Comparison of ENCODE assay signal across 11 cellular contexts in the genomic region with DNA sequence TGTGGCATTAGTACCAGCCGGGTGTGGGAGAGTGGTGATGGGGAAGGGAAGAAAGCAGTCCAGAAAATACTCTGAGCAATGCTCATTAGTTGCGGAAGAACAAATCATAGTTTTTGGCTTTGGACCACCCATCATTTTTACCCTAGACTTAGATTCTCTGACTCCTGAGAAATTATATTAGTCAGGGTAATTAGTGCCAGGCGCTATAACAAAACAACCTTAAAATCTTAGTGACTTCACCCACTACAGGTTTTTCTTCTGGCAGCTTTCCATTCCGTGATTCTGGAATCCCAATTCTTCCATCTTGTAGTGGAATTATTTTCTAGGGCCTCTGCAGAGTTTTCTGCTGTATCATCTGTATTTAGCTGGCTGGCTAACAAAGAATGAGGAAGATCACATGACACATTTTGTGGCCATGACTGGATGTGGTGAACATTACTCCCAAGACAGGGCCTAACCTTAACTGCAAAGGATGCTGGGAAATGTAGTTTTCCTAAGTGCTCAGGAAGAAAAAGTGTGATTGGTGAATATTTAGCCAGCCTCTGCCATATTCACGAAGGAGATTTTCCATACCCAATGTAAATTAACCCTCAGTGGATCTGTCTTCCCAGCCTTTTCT.
DNase-seq lines count a peak whose midpoint lies in the region; FAIRE-seq and TF ChIP-seq lines count a peak whose summit lies in the region.
"Had no signal": no experiment of that assay in that cellular context is flagged by ENCODE, and none has a peak within 500 bp of the region (broad histone marks: within the 10 kb centered on the region; RNA-seq: fewer than 3 reads in every experiment).

No MANE protein-coding gene starts in this region.

- H3K27me3 ChIP-seq in astrocyte (ENCODE audit: insufficient read depth, low read length) (no peaks in the 10 kb centered on the region), testis (no peaks in the 10 kb centered on the region)
- H3K27me3 ChIP-seq: esophagus muscularis mucosa, MG63 had no signal

- H3K36me3 ChIP-seq in astrocyte (ENCODE audit: insufficient read depth, low read length) (no peaks in the 10 kb centered on the region), testis (ENCODE audit: low read depth, missing control alignments) (no peaks in the 10 kb centered on the region)
- H3K36me3 ChIP-seq: esophagus muscularis mucosa, MG63 had no signal

- H3K4me3 Mint-ChIP-seq in astrocyte (ENCODE audit: unreplicated experiment) = no peak overlapping the region

- H3K9me3 Mint-ChIP-seq in astrocyte (ENCODE audit: unreplicated experiment) = no peaks in the 10 kb centered on the region

- H3K36me3 Mint-ChIP-seq in astrocyte (ENCODE audit: low read depth, unreplicated experiment) = no peaks in the 10 kb centered on the region

- no peaks in the 10 kb centered on the region for H3K27me3 Mint-ChIP-seq in astrocyte (ENCODE audit: low read depth, unreplicated experiment)

- H3K79me2 ChIP-seq in astrocyte (ENCODE audit: insufficient read depth, low read length) = no peaks in the 10 kb centered on the region

- H3K4me2 ChIP-seq in astrocyte (ENCODE audit: low read length) = no peak overlapping the region

- 79 to 83% methylated on average over 5 of the region's 5 CpGs for WGBS in testis, 2 donors

- no peak overlapping the region for H3K27ac Mint-ChIP-seq in astrocyte (ENCODE audit: unreplicated experiment)

- TF ChIP-seq CTCF in LNCaP clone FGC (IDR thresholded peaks at IDR 0.05; ENCODE audit: control insufficient read depth, extremely low read depth, insufficient read depth) = no peak
- no peak for TF ChIP-seq CTCF in astrocyte (IDR thresholded peaks at IDR 0.05; ENCODE audit: insufficient read depth, low read depth, low read length)
- TF ChIP-seq CTCF in testis (IDR thresholded peaks at IDR 0.05) = no peak

- peak; percentile 68 for DNase-seq in EH (ENCODE audit: low read depth)
- peak; percentile 22 for DNase-seq in LNCaP clone FGC (ENCODE audit: low read depth)
- DNase-seq in astrocyte (ENCODE audit: low read depth) = peak; percentile 77
- peak; percentile 74 for DNase-seq in kidney tubule cell (ENCODE audit: low spot score)
- no peak for DNase-seq in SIG-M5 (lab: John Stamatoyannopoulos, UW)
- DNase-seq in activated CD4-positive, alpha-beta T cell treated with anti-CD3 and anti-CD28 coated beads, Interleukin-2, amount 50 U/mL, for 4 hours = no peak
- no peak for DNase-seq in nucleus accumbens (lab: John Stamatoyannopoulos, UW)
- DNase-seq in testis = no peak
- DNase-seq: activated effector memory CD4-positive, alpha-beta T cell treated with anti-CD3 and anti-CD28 coated beads, Interleukin-2, amount 50 U/mL, for 16 hours; MG63 had no signal

- no peak overlapping the region for H2AFZ ChIP-seq in astrocyte (ENCODE audit: low read depth, low read length)

- no peak overlapping the region for H3K9ac ChIP-seq in astrocyte (ENCODE audit: low read length)

- no peak for TF ChIP-seq POLR2A in testis (IDR thresholded peaks at IDR 0.05)

- intact Hi-C loops in testis (cut with DNase I; ENCODE audit: low total_unique reads) = no loop called here

- H3K27ac ChIP-seq in astrocyte (ENCODE audit: low read depth, low read length) = no peak overlapping the region
- no peak overlapping the region for H3K27ac ChIP-seq in testis
- H3K27ac ChIP-seq: esophagus muscularis mucosa had no signal

- H3K4me1 ChIP-seq in astrocyte (ENCODE audit: insufficient read depth, low read length) (no peaks in the 10 kb centered on the region), testis (no peaks in the 10 kb centered on the region)
- H3K4me1 ChIP-seq: esophagus muscularis mucosa had no signal

- no peaks in the 10 kb centered on the region for H3K4me1 Mint-ChIP-seq in astrocyte (ENCODE audit: low read depth, unreplicated experiment)

- FAIRE-seq in astrocyte (lab: Jason Lieb, UNC) = peak; percentile 55

- no peaks in the 10 kb centered on the region for H3K9me3 ChIP-seq in astrocyte (ENCODE audit: insufficient read depth, low read depth, low read length)
- no peaks in the 10 kb centered on the region for H3K9me3 ChIP-seq in testis
- H3K9me3 ChIP-seq: esophagus muscularis mucosa, MG63 had no signal

- H3K4me3 ChIP-seq in LNCaP clone FGC (ENCODE audit: low read depth, low read length) (no peak overlapping the region), astrocyte (ENCODE audit: insufficient read depth, low read depth, low read length) (no peak overlapping the region), testis (no peak overlapping the region)
- H3K4me3 ChIP-seq: esophagus muscularis mucosa, MG63 had no signal

- H4K20me1 ChIP-seq in astrocyte (ENCODE audit: insufficient read depth, low read length) = no peaks in the 10 kb centered on the region

Comparison
In these comparisons a context has a peak if more than half of its experiments do, and no peak if none do; other contexts are left out.
1. DNase-seq: peak in EH (single experiment), LNCaP clone FGC (single experiment), astrocyte (single experiment) and kidney tubule cell (single experiment); none in SIG-M5 (single experiment), activated CD4-positive, alpha-beta T cell treated with anti-CD3 and anti-CD28 coated beads, Interleukin-2, amount 50 U/mL, for 4 hours (0 of 2), nucleus accumbens (0 of 56) and testis (single experiment).